Comparison of ENCODE assay signal across 1 cellular context in the genomic region with DNA sequence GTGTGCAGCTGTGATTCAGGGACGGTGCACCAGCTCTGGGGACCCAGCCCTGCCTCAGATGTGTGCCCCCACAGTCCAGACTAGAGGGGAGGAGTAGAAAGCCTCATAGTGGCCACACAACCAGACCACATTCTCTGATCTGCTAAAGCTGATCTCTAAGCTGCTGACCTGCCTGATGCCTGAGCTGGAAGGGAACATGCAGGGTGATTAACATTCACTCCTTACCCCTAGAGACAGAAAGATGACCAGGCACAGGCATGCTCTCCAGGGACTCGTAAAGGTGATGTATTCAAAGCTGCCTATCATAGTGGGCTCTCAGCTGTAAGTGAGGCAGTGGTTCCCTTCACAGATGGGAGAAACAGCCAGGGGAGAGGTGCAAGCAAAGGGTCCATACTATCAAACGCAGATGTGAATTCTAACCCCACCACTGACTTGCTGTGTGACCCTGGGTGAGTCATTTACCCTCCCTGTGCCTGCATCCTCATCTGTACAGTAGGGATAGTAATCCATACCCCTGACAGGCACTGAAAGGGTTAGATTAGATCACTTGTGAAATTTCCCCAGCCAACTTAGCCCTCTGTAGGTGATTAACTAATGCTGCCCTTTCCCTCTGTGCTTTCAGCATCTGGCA.
A peak's percentile ranks its signal among the peaks of the same experiment; 100 is the strongest.
TF ChIP-seq lines count a peak whose summit lies in the region.

No MANE protein-coding gene starts in this region.

TF ChIP-seq in K562, 482 proteins besides CTCF, POLR2A, EP300 and RAD21 (continued from another document and continues in another):
- TF ChIP-seq, protein P1, sequence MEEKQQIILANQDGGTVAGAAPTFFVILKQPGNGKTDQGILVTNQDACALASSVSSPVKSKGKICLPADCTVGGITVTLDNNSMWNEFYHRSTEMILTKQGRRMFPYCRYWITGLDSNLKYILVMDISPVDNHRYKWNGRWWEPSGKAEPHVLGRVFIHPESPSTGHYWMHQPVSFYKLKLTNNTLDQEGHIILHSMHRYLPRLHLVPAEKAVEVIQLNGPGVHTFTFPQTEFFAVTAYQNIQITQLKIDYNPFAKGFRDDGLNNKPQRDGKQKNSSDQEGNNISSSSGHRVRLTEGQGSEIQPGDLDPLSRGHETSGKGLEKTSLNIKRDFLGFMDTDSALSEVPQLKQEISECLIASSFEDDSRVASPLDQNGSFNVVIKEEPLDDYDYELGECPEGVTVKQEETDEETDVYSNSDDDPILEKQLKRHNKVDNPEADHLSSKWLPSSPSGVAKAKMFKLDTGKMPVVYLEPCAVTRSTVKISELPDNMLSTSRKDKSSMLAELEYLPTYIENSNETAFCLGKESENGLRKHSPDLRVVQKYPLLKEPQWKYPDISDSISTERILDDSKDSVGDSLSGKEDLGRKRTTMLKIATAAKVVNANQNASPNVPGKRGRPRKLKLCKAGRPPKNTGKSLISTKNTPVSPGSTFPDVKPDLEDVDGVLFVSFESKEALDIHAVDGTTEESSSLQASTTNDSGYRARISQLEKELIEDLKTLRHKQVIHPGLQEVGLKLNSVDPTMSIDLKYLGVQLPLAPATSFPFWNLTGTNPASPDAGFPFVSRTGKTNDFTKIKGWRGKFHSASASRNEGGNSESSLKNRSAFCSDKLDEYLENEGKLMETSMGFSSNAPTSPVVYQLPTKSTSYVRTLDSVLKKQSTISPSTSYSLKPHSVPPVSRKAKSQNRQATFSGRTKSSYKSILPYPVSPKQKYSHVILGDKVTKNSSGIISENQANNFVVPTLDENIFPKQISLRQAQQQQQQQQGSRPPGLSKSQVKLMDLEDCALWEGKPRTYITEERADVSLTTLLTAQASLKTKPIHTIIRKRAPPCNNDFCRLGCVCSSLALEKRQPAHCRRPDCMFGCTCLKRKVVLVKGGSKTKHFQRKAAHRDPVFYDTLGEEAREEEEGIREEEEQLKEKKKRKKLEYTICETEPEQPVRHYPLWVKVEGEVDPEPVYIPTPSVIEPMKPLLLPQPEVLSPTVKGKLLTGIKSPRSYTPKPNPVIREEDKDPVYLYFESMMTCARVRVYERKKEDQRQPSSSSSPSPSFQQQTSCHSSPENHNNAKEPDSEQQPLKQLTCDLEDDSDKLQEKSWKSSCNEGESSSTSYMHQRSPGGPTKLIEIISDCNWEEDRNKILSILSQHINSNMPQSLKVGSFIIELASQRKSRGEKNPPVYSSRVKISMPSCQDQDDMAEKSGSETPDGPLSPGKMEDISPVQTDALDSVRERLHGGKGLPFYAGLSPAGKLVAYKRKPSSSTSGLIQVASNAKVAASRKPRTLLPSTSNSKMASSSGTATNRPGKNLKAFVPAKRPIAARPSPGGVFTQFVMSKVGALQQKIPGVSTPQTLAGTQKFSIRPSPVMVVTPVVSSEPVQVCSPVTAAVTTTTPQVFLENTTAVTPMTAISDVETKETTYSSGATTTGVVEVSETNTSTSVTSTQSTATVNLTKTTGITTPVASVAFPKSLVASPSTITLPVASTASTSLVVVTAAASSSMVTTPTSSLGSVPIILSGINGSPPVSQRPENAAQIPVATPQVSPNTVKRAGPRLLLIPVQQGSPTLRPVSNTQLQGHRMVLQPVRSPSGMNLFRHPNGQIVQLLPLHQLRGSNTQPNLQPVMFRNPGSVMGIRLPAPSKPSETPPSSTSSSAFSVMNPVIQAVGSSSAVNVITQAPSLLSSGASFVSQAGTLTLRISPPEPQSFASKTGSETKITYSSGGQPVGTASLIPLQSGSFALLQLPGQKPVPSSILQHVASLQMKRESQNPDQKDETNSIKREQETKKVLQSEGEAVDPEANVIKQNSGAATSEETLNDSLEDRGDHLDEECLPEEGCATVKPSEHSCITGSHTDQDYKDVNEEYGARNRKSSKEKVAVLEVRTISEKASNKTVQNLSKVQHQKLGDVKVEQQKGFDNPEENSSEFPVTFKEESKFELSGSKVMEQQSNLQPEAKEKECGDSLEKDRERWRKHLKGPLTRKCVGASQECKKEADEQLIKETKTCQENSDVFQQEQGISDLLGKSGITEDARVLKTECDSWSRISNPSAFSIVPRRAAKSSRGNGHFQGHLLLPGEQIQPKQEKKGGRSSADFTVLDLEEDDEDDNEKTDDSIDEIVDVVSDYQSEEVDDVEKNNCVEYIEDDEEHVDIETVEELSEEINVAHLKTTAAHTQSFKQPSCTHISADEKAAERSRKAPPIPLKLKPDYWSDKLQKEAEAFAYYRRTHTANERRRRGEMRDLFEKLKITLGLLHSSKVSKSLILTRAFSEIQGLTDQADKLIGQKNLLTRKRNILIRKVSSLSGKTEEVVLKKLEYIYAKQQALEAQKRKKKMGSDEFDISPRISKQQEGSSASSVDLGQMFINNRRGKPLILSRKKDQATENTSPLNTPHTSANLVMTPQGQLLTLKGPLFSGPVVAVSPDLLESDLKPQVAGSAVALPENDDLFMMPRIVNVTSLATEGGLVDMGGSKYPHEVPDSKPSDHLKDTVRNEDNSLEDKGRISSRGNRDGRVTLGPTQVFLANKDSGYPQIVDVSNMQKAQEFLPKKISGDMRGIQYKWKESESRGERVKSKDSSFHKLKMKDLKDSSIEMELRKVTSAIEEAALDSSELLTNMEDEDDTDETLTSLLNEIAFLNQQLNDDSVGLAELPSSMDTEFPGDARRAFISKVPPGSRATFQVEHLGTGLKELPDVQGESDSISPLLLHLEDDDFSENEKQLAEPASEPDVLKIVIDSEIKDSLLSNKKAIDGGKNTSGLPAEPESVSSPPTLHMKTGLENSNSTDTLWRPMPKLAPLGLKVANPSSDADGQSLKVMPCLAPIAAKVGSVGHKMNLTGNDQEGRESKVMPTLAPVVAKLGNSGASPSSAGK (IDR thresholded peaks at IDR 0.05), result no peak
- TF ChIP-seq HLTF (IDR thresholded peaks at IDR 0.05) (no peak), ZC3H4 (CRISPR knock-in tag; IDR thresholded peaks at IDR 0.05; ENCODE audit: borderline replicate concordance) (no peak), KLF1 (tag; IDR thresholded peaks at IDR 0.05) (no peak), PHB (CRISPR knock-in tag; IDR thresholded peaks at IDR 0.05) (no peak), NR4A1 (CRISPR knock-in tag; IDR thresholded peaks at IDR 0.05) (no peak), NR4A1 (tag; IDR thresholded peaks at IDR 0.05) (no peak), CXXC5 (CRISPR knock-in tag; IDR thresholded peaks at IDR 0.05) (no peak), RBM22 (IDR thresholded peaks at IDR 0.05; ENCODE audit: low read depth, low read length, poor library complexity, severe bottlenecking) (no peak), FOXA3 (CRISPR knock-in tag; conservative IDR thresholded peaks at IDR 0.05 in 1 of 2, IDR thresholded peaks at IDR 0.05 in 1 of 2) (0 out of 4 replicates have a peak, but pooled peaks of 1 of the 2 experiments have one; percentile 38), ZNF384 (IDR thresholded peaks at IDR 0.05; ENCODE audit: low read depth, low read length) (no peak), XRCC5 (IDR thresholded peaks at IDR 0.05; ENCODE audit: low read depth, low read length) (no peak), BCOR (IDR thresholded peaks at IDR 0.05) (peak; percentile 83), TBP (optimal IDR thresholded peaks at IDR 0.05; ENCODE audit: low read depth, low read length) (no peak), SMAD4 (CRISPR knock-in tag; conservative IDR thresholded peaks at IDR 0.05) (no peak), POLR2G (IDR thresholded peaks at IDR 0.05; ENCODE audit: low read depth, low read length) (no peak), MEF2A (IDR thresholded peaks at IDR 0.05; ENCODE audit: control insufficient read depth, low read depth, low read length) (no peak), CEBPZ (IDR thresholded peaks at IDR 0.05; ENCODE audit: borderline replicate concordance, low read depth, low read length) (no peak), FOXJ2 (tag; IDR thresholded peaks at IDR 0.05) (no peak), ZNF316 (IDR thresholded peaks at IDR 0.05) (no peak), ARID1B (IDR thresholded peaks at IDR 0.05) (no peak), PHF21A (IDR thresholded peaks at IDR 0.05; ENCODE audit: borderline replicate concordance, low read depth) (no peak), MNT (conservative IDR thresholded peaks at IDR 0.05) (no peak), BRCA1 (IDR thresholded peaks at IDR 0.05) (no peak), BRCA1 (CRISPR knock-in tag; IDR thresholded peaks at IDR 0.05) (no peak)
- TF ChIP-seq, protein P2, sequence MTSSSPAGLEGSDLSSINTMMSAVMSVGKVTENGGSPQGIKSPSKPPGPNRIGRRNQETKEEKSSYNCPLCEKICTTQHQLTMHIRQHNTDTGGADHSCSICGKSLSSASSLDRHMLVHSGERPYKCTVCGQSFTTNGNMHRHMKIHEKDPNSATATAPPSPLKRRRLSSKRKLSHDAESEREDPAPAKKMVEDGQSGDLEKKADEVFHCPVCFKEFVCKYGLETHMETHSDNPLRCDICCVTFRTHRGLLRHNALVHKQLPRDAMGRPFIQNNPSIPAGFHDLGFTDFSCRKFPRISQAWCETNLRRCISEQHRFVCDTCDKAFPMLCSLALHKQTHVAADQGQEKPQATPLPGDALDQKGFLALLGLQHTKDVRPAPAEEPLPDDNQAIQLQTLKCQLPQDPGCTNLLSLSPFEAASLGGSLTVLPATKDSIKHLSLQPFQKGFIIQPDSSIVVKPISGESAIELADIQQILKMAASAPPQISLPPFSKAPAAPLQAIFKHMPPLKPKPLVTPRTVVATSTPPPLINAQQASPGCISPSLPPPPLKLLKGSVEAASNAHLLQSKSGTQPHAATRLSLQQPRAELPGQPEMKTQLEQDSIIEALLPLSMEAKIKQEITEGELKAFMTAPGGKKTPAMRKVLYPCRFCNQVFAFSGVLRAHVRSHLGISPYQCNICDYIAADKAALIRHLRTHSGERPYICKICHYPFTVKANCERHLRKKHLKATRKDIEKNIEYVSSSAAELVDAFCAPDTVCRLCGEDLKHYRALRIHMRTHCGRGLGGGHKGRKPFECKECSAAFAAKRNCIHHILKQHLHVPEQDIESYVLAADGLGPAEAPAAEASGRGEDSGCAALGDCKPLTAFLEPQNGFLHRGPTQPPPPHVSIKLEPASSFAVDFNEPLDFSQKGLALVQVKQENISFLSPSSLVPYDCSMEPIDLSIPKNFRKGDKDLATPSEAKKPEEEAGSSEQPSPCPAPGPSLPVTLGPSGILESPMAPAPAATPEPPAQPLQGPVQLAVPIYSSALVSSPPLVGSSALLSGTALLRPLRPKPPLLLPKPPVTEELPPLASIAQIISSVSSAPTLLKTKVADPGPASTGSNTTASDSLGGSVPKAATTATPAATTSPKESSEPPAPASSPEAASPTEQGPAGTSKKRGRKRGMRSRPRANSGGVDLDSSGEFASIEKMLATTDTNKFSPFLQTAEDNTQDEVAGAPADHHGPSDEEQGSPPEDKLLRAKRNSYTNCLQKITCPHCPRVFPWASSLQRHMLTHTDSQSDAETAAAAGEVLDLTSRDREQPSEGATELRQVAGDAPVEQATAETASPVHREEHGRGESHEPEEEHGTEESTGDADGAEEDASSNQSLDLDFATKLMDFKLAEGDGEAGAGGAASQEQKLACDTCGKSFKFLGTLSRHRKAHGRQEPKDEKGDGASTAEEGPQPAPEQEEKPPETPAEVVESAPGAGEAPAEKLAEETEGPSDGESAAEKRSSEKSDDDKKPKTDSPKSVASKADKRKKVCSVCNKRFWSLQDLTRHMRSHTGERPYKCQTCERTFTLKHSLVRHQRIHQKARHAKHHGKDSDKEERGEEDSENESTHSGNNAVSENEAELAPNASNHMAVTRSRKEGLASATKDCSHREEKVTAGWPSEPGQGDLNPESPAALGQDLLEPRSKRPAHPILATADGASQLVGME (CRISPR knock-in tag; IDR thresholded peaks at IDR 0.05), result no peak
- TF ChIP-seq, protein P3, sequence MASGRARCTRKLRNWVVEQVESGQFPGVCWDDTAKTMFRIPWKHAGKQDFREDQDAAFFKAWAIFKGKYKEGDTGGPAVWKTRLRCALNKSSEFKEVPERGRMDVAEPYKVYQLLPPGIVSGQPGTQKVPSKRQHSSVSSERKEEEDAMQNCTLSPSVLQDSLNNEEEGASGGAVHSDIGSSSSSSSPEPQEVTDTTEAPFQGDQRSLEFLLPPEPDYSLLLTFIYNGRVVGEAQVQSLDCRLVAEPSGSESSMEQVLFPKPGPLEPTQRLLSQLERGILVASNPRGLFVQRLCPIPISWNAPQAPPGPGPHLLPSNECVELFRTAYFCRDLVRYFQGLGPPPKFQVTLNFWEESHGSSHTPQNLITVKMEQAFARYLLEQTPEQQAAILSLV (tag; IDR thresholded peaks at IDR 0.05), result 0 out of 2 replicates have a peak, but pooled peaks have one; percentile 9
- TF ChIP-seq, protein P4, sequence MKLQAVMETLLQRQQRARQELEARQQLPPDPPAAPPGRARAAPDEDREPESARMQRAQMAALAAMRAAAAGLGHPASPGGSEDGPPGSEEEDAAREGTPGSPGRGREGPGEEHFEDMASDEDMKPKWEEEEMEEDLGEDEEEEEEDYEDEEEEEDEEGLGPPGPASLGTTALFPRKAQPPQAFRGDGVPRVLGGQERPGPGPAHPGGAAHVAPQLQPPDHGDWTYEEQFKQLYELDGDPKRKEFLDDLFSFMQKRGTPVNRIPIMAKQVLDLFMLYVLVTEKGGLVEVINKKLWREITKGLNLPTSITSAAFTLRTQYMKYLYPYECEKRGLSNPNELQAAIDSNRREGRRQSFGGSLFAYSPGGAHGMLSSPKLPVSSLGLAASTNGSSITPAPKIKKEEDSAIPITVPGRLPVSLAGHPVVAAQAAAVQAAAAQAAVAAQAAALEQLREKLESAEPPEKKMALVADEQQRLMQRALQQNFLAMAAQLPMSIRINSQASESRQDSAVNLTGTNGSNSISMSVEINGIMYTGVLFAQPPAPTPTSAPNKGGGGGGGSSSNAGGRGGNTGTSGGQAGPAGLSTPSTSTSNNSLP (IDR thresholded peaks at IDR 0.05; ENCODE audit: borderline replicate concordance, low read depth, low read length), result no peak
